In the genomic region with DNA sequence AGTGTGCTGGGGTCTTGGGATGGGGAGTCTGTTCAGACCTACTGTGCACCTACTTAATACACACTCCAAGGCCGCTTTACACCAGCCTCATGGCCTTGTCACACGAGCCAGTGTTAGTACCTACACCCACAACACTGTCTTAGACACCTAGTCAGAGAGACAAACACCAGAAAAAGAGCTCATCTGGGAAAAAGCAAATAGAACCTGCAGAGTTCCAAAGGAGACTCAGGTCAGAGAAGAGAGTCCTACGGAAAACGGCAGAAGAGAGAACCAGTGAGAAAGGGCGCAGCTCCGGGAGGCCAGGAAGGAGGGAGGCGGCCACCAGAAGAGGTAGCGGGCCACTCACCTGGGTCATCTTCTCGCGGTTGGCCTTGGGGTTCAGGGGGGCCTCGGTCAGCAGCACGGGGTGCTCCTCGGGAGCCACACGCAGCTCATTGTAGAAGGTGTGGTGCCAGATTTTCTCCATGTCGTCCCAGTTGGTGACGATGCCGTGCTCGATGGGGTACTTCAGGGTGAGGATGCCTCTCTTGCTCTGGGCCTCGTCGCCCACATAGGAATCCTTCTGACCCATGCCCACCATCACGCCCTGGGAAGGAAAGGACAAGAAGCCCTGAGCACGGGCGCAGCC, we compare ENCODE assay signal across 8 cellular contexts. TPM values are rescaled to one million over a fixed set of nuclear protein-coding genes. Genes with fewer than 3 reads are reported as not detected.
DNase-seq lines count a peak whose midpoint lies in the region; ATAC-seq and TF ChIP-seq lines count a peak whose summit lies in the region.

No MANE protein-coding gene starts in this region.

- peak in 1 of 5 donors; percentile 26 for DNase-seq in CD8-positive, alpha-beta memory T cell
- DNase-seq in RWPE2 (ENCODE audit: low spot score), result no peak
- no peak for DNase-seq in epithelial cell of esophagus (ENCODE audit: low read depth)
- DNase-seq in osteoblast (ENCODE audit: insufficient read length, low spot score, missing footprints), result peak; percentile 70
- DNase-seq in effector CD4-positive, alpha-beta T cell, result no peak
- no peak for DNase-seq in NOMO-1 treated with dmso at 0.1 percent for 144 hours (lab: John Stamatoyannopoulos, UW; ENCODE audit: unreplicated experiment)
- no peak for DNase-seq in NCI-H2196 treated with DMSO at 0.1 percent for 48 hours (lab: John Stamatoyannopoulos, UW; ENCODE audit: unreplicated experiment)

- H3K9me3 Mint-ChIP-seq in CD8-positive, alpha-beta memory T cell, result peaks cover 0 to 14% (median 0%) of the 10 kb centered on the region in 5 donors

- CTCF ChIA-PET in CD8-positive, alpha-beta memory T cell (lab: Charles Lee), result interaction anchor here (1.5 to 1.6 kb wide), 2 partner anchors 9 to 175 kb away, joined by 4 read pairs; no protein-coding TSS in a partner anchor

- H3K27ac ChIP-seq in CD8-positive, alpha-beta memory T cell (ENCODE audit: low read depth, low read length), result peak overlapping the region; percentile 82
- peak overlapping the region; percentile 99 for H3K27ac ChIP-seq in RWPE2 (ENCODE audit: poor library complexity, severe bottlenecking)
- H3K27ac ChIP-seq in osteoblast (ENCODE audit: low read depth, low read length), result peak overlapping the region; percentile 42

- no peak for TF ChIP-seq CTCF in RWPE2 (IDR thresholded peaks at IDR 0.05; ENCODE audit: poor library complexity, severe bottlenecking)
- no peak for TF ChIP-seq CTCF in epithelial cell of esophagus (IDR thresholded peaks at IDR 0.05; ENCODE audit: insufficient read depth, low read depth, low read length, missing control alignments)
- TF ChIP-seq CTCF in osteoblast (IDR thresholded peaks at IDR 0.05; ENCODE audit: extremely low read depth, low read depth, low read length), result no peak

- H3K36me3 ChIP-seq in CD8-positive, alpha-beta memory T cell (ENCODE audit: insufficient read depth, low read length), result peaks cover 40% of the 10 kb centered on the region
- peaks cover 47% of the 10 kb centered on the region for H3K36me3 ChIP-seq in RWPE2 (ENCODE audit: low read depth)
- H3K36me3 ChIP-seq in osteoblast (ENCODE audit: insufficient read depth, low read length), result peaks cover 51% of the 10 kb centered on the region

- H4K20me1 ChIP-seq in osteoblast (ENCODE audit: insufficient read depth, low read length), result peaks cover 49% of the 10 kb centered on the region

- POLR2A ChIA-PET in CD8-positive, alpha-beta memory T cell (lab: Charles Lee), result interaction anchor here (0.6 kb wide), 1 partner anchor 293 kb away, joined by 4 read pairs; no protein-coding TSS in a partner anchor

- no peak overlapping the region for H2AFZ ChIP-seq in osteoblast (ENCODE audit: low read length)

- peaks cover 24 to 55% (median 26%) of the 10 kb centered on the region in 3 donors for H3K36me3 Mint-ChIP-seq in CD8-positive, alpha-beta memory T cell

- ATAC-seq in RWPE2 (ENCODE audit: low read depth) (no peak), GM21390 (IDR thresholded peaks at IDR 0.05; ENCODE audit: unreplicated experiment) (no peak)

- peak overlapping the region; percentile 94 to 99 (median 98) for H3K27ac Mint-ChIP-seq in CD8-positive, alpha-beta memory T cell

- H3K27me3 Mint-ChIP-seq in CD8-positive, alpha-beta memory T cell, result peaks cover 0 to 27% of the 10 kb centered on the region in 2 donors

- peak overlapping the region; percentile 86 for H3K4me3 ChIP-seq in CD8-positive, alpha-beta memory T cell (ENCODE audit: low read length)
- H3K4me3 ChIP-seq in RWPE2 (ENCODE audit: severe bottlenecking) (peak overlapping the region; percentile 82), epithelial cell of esophagus (ENCODE audit: low read length) (peak overlapping the region; percentile 65), osteoblast (ENCODE audit: insufficient read depth, low read length) (peak overlapping the region; percentile 78)

- peak overlapping the region; percentile 87 for H3K4me2 ChIP-seq in osteoblast (ENCODE audit: insufficient read depth, low read length)

- no peaks in the 10 kb centered on the region for H3K27me3 ChIP-seq in CD8-positive, alpha-beta memory T cell (ENCODE audit: insufficient read depth, low read length, poor library complexity, severe bottlenecking)
- H3K27me3 ChIP-seq in RWPE2 (ENCODE audit: insufficient read depth, poor library complexity, severe bottlenecking) (no peaks in the 10 kb centered on the region), osteoblast (ENCODE audit: insufficient read depth, low read length) (no peaks in the 10 kb centered on the region)

- peaks cover 40% of the 10 kb centered on the region for H3K4me1 ChIP-seq in CD8-positive, alpha-beta memory T cell (ENCODE audit: insufficient read depth, low read length)
- peaks cover 19% of the 10 kb centered on the region for H3K4me1 ChIP-seq in RWPE2 (ENCODE audit: insufficient read depth, poor library complexity, severe bottlenecking)
- peaks cover 10% of the 10 kb centered on the region for H3K4me1 ChIP-seq in osteoblast (ENCODE audit: insufficient read depth, low read length)

- H3K79me2 ChIP-seq in osteoblast (ENCODE audit: insufficient read depth, low read length), result peaks cover 56% of the 10 kb centered on the region

- H3K4me1 Mint-ChIP-seq in CD8-positive, alpha-beta memory T cell, result peaks cover 52 to 71% (median 53%) of the 10 kb centered on the region in 3 donors

- H3K9me3 ChIP-seq in CD8-positive, alpha-beta memory T cell (ENCODE audit: low read length), result no peaks in the 10 kb centered on the region
- H3K9me3 ChIP-seq in RWPE2 (ENCODE audit: severe bottlenecking) (no peaks in the 10 kb centered on the region), osteoblast (ENCODE audit: low read depth, low read length) (no peaks in the 10 kb centered on the region)

- peak overlapping the region; percentile 97 to 100 (median 99) for H3K4me3 Mint-ChIP-seq in CD8-positive, alpha-beta memory T cell

RNA-seq across cellular contexts. Expression of a gene that starts 1.5 kb away (rescaled TPM):
- 1,000 to 10,000 TPM; 7,281 to 7,320 TPM for total RNA-seq in CD8-positive, alpha-beta memory T cell
- polyA plus RNA-seq in CD8-positive, alpha-beta memory T cell, result 15,398 TPM
- total RNA-seq in osteoblast, result 3,672 and 4,357 TPM in 2 replicates

RNA-seq across cellular contexts. Expression of a gene that starts 15.3 kb away (rescaled TPM):
- 10 to 100 TPM; 16.3 to 16.9 TPM for total RNA-seq in CD8-positive, alpha-beta memory T cell
- polyA plus RNA-seq in CD8-positive, alpha-beta memory T cell, result 3.0 TPM
- total RNA-seq in osteoblast, result 8.8 and 9.4 TPM in 2 replicates

Comparison
In these comparisons a context has a peak if more than half of its experiments do, and no peak if none do; other contexts are left out.
1. H3K27ac ChIP-seq: peak in every context shown above with its lines; median percentile 99 in RWPE2; 82 in CD8-positive, alpha-beta memory T cell; 42 in osteoblast.